Comparison of ENCODE assay signal across 1 cellular context in the genomic region with DNA sequence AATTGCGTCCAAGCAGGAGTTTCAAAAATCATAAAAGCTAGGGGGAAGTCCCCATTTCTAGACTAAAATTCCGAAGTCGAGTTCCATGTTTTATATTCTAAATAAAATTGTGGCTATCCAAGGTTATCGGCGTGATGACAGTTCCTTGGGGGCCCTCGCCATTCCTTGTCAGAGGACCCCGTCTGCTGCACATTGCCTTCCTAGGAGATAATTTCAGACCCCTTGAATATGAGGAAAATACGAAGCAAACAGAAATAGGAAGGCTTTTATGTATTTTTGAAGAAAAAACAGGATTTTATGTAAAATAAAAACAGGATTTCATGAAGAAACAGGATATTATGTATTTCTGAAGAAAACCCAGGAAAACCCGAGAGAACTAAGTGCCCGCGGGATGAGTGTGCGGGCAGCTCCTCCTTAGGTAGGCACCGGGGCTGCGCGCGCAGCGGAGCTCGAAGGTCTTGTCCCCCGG.
TF ChIP-seq lines count a peak whose summit lies in the region.

No MANE protein-coding gene starts in this region.

TF ChIP-seq in HepG2, 621 proteins besides CTCF, POLR2A, EP300 and RAD21 (continues in another document):
- no peak for TF ChIP-seq ZNF230 (CRISPR knock-in tag; IDR thresholded peaks at IDR 0.05)
- TF ChIP-seq ETV5 (CRISPR knock-in tag; IDR thresholded peaks at IDR 0.05; ENCODE audit: borderline replicate concordance), result no peak
- TF ChIP-seq, protein P1, sequence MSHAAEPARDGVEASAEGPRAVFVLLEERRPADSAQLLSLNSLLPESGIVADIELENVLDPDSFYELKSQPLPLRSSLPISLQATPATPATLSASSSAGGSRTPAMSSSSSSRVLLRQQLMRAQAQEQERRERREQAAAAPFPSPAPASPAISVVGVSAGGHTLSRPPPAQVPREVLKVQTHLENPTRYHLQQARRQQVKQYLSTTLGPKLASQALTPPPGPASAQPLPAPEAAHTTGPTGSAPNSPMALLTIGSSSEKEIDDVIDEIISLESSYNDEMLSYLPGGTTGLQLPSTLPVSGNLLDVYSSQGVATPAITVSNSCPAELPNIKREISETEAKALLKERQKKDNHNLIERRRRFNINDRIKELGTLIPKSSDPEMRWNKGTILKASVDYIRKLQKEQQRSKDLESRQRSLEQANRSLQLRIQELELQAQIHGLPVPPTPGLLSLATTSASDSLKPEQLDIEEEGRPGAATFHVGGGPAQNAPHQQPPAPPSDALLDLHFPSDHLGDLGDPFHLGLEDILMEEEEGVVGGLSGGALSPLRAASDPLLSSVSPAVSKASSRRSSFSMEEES (CRISPR knock-in tag; IDR thresholded peaks at IDR 0.05), result no peak
- TF ChIP-seq ZNF891 (CRISPR knock-in tag; IDR thresholded peaks at IDR 0.05), result no peak
- TF ChIP-seq NFYB (CRISPR knock-in tag; IDR thresholded peaks at IDR 0.05), result no peak; the same call in 1 of the 2 replicates
- peak; percentile 99 for TF ChIP-seq ZNF7 (CRISPR knock-in tag; IDR thresholded peaks at IDR 0.05)
- TF ChIP-seq JARID2 (CRISPR knock-in tag; IDR thresholded peaks at IDR 0.05; ENCODE audit: insufficient replicate concordance), result no peak
- no peak for TF ChIP-seq SKI (IDR thresholded peaks at IDR 0.05; ENCODE audit: partially characterized antibody)
- no peak for TF ChIP-seq ZNF484 (CRISPR knock-in tag; IDR thresholded peaks at IDR 0.05; ENCODE audit: borderline replicate concordance, low read depth)
- TF ChIP-seq SOX5 (CRISPR knock-in tag; IDR thresholded peaks at IDR 0.05; ENCODE audit: borderline replicate concordance), result no peak
- TF ChIP-seq ZNF761 (CRISPR knock-in tag; conservative IDR thresholded peaks at IDR 0.05), result no peak
- peak; percentile 64; the same call in 1 of the 2 replicates for TF ChIP-seq KDM5A (IDR thresholded peaks at IDR 0.05; ENCODE audit: borderline replicate concordance, low read length)
- 0 out of 2 replicates have a peak, but pooled peaks have one; percentile 45 for TF ChIP-seq MAZ (IDR thresholded peaks at IDR 0.05; ENCODE audit: borderline replicate concordance, low read depth, low read length)
- TF ChIP-seq MAZ (CRISPR knock-in tag; IDR thresholded peaks at IDR 0.05; ENCODE audit: low read depth), result no peak
- TF ChIP-seq ZNF138 (CRISPR knock-in tag; IDR thresholded peaks at IDR 0.05; ENCODE audit: low read depth), result no peak
- TF ChIP-seq ZFP36 (IDR thresholded peaks at IDR 0.05; ENCODE audit: borderline replicate concordance, low read depth, low read length, partially characterized antibody), result peak; percentile 34
- no peak for TF ChIP-seq PAX8 (CRISPR knock-in tag; IDR thresholded peaks at IDR 0.05; ENCODE audit: borderline replicate concordance)
- TF ChIP-seq ZNF557 (CRISPR knock-in tag; IDR thresholded peaks at IDR 0.05), result no peak
- TF ChIP-seq CBX1 (IDR thresholded peaks at IDR 0.05; ENCODE audit: low read depth), result no peak
- TF ChIP-seq ZNF205 (CRISPR knock-in tag; IDR thresholded peaks at IDR 0.05), result no peak
- peak; percentile 75; the same call in 1 of the 2 replicates for TF ChIP-seq ZNF317 (CRISPR knock-in tag; IDR thresholded peaks at IDR 0.05)
- no peak for TF ChIP-seq SMARCE1 (IDR thresholded peaks at IDR 0.05; ENCODE audit: borderline replicate concordance)
- no peak for TF ChIP-seq SRSF4 (IDR thresholded peaks at IDR 0.05; ENCODE audit: low read depth, low read length, poor library complexity, severe bottlenecking)
- TF ChIP-seq, protein P2, sequence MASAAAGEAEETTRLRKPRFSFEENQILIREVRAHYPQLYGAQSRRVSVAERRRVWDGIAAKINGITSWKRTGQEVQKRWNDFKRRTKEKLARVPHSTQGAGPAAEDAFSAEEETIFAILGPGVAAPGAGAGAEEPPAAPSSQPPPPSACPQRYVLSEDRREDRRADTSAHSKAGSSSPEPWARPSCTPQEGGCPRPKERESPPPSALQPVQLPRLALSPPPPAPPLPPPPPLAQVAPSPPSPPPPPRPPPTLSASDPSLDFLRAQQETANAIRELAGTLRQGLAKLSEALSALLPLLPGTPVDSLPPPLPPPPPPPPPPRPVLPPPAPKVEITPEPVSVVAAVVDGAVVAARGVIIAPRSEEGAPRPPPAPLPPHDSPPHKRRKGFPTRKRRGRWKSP (CRISPR knock-in tag; IDR thresholded peaks at IDR 0.05), result no peak
- TF ChIP-seq BORCS8-MEF2B (CRISPR knock-in tag; IDR thresholded peaks at IDR 0.05), result no peak
- 0 out of 2 replicates have a peak, but pooled peaks have one; percentile 21 for TF ChIP-seq GATA4 (IDR thresholded peaks at IDR 0.05; ENCODE audit: borderline replicate concordance, low read depth)
- 0 out of 2 replicates have a peak, but pooled peaks have one; percentile 62 for TF ChIP-seq SNAI1 (CRISPR knock-in tag; IDR thresholded peaks at IDR 0.05; ENCODE audit: borderline replicate concordance)
- TF ChIP-seq ADNP (CRISPR knock-in tag; IDR thresholded peaks at IDR 0.05), result no peak
- no peak for TF ChIP-seq ZNF782 (CRISPR knock-in tag; IDR thresholded peaks at IDR 0.05; ENCODE audit: borderline replicate concordance)
- TF ChIP-seq, protein P3, sequence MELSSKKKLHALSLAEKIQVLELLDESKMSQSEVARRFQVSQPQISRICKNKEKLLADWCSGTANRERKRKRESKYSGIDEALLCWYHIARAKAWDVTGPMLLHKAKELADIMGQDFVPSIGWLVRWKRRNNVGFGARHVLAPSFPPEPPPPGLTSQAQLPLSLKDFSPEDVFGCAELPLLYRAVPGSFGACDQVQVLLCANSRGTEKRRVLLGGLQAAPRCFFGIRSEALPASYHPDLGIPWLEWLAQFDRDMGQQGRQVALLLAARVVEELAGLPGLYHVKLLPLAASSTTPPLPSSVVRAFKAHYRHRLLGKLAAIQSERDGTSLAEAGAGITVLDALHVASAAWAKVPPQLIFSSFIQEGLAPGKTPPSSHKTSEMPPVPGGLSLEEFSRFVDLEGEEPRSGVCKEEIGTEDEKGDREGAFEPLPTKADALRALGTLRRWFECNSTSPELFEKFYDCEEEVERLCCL (CRISPR knock-in tag; IDR thresholded peaks at IDR 0.05; ENCODE audit: borderline replicate concordance), result 0 out of 2 replicates have a peak, but pooled peaks have one; percentile 41
- TF ChIP-seq GABPA (IDR thresholded peaks at IDR 0.05; ENCODE audit: low read depth, low read length), result no peak
- TF ChIP-seq GABPA (CRISPR knock-in tag; IDR thresholded peaks at IDR 0.05; ENCODE audit: low read depth), result no peak
- TF ChIP-seq, protein P4, sequence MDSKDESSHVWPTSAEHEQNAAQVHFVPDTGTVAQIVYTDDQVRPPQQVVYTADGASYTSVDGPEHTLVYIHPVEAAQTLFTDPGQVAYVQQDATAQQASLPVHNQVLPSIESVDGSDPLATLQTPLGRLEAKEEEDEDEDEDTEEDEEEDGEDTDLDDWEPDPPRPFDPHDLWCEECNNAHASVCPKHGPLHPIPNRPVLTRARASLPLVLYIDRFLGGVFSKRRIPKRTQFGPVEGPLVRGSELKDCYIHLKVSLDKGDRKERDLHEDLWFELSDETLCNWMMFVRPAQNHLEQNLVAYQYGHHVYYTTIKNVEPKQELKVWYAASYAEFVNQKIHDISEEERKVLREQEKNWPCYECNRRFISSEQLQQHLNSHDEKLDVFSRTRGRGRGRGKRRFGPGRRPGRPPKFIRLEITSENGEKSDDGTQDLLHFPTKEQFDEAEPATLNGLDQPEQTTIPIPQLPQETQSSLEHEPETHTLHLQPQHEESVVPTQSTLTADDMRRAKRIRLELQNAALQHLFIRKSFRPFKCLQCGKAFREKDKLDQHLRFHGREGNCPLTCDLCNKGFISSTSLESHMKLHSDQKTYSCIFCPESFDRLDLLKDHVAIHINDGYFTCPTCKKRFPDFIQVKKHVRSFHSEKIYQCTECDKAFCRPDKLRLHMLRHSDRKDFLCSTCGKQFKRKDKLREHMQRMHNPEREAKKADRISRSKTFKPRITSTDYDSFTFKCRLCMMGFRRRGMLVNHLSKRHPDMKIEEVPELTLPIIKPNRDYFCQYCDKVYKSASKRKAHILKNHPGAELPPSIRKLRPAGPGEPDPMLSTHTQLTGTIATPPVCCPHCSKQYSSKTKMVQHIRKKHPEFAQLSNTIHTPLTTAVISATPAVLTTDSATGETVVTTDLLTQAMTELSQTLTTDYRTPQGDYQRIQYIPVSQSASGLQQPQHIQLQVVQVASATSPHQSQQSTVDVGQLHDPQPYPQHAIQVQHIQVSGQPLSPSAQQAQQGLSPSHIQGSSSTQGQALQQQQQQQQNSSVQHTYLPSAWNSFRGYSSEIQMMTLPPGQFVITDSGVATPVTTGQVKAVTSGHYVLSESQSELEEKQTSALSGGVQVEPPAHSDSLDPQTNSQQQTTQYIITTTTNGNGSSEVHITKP (CRISPR knock-in tag; IDR thresholded peaks at IDR 0.05; ENCODE audit: low read depth), result peak; percentile 21; the same call in 1 of the 2 replicates
- TF ChIP-seq DNMT3B (CRISPR knock-in tag; conservative IDR thresholded peaks at IDR 0.05), result 0 out of 2 replicates have a peak, but pooled peaks have one; percentile 27
- TF ChIP-seq RBM22 (optimal IDR thresholded peaks at IDR 0.05; ENCODE audit: low read length), result no peak
- no peak for TF ChIP-seq ZNF143 (CRISPR knock-in tag; IDR thresholded peaks at IDR 0.05)
- TF ChIP-seq KAT2B (IDR thresholded peaks at IDR 0.05; ENCODE audit: borderline replicate concordance, low read depth, low read length), result no peak
- no peak for TF ChIP-seq PHF5A (CRISPR knock-in tag; IDR thresholded peaks at IDR 0.05; ENCODE audit: low read depth, unreplicated experiment)
- TF ChIP-seq, protein P5, sequence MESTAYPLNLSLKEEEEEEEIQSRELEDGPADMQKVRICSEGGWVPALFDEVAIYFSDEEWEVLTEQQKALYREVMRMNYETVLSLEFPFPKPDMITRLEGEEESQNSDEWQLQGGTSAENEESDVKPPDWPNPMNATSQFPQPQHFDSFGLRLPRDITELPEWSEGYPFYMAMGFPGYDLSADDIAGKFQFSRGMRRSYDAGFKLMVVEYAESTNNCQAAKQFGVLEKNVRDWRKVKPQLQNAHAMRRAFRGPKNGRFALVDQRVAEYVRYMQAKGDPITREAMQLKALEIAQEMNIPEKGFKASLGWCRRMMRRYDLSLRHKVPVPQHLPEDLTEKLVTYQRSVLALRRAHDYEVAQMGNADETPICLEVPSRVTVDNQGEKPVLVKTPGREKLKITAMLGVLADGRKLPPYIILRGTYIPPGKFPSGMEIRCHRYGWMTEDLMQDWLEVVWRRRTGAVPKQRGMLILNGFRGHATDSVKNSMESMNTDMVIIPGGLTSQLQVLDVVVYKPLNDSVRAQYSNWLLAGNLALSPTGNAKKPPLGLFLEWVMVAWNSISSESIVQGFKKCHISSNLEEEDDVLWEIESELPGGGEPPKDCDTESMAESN (CRISPR knock-in tag; conservative IDR thresholded peaks at IDR 0.05), result no peak
- TF ChIP-seq, protein P6, sequence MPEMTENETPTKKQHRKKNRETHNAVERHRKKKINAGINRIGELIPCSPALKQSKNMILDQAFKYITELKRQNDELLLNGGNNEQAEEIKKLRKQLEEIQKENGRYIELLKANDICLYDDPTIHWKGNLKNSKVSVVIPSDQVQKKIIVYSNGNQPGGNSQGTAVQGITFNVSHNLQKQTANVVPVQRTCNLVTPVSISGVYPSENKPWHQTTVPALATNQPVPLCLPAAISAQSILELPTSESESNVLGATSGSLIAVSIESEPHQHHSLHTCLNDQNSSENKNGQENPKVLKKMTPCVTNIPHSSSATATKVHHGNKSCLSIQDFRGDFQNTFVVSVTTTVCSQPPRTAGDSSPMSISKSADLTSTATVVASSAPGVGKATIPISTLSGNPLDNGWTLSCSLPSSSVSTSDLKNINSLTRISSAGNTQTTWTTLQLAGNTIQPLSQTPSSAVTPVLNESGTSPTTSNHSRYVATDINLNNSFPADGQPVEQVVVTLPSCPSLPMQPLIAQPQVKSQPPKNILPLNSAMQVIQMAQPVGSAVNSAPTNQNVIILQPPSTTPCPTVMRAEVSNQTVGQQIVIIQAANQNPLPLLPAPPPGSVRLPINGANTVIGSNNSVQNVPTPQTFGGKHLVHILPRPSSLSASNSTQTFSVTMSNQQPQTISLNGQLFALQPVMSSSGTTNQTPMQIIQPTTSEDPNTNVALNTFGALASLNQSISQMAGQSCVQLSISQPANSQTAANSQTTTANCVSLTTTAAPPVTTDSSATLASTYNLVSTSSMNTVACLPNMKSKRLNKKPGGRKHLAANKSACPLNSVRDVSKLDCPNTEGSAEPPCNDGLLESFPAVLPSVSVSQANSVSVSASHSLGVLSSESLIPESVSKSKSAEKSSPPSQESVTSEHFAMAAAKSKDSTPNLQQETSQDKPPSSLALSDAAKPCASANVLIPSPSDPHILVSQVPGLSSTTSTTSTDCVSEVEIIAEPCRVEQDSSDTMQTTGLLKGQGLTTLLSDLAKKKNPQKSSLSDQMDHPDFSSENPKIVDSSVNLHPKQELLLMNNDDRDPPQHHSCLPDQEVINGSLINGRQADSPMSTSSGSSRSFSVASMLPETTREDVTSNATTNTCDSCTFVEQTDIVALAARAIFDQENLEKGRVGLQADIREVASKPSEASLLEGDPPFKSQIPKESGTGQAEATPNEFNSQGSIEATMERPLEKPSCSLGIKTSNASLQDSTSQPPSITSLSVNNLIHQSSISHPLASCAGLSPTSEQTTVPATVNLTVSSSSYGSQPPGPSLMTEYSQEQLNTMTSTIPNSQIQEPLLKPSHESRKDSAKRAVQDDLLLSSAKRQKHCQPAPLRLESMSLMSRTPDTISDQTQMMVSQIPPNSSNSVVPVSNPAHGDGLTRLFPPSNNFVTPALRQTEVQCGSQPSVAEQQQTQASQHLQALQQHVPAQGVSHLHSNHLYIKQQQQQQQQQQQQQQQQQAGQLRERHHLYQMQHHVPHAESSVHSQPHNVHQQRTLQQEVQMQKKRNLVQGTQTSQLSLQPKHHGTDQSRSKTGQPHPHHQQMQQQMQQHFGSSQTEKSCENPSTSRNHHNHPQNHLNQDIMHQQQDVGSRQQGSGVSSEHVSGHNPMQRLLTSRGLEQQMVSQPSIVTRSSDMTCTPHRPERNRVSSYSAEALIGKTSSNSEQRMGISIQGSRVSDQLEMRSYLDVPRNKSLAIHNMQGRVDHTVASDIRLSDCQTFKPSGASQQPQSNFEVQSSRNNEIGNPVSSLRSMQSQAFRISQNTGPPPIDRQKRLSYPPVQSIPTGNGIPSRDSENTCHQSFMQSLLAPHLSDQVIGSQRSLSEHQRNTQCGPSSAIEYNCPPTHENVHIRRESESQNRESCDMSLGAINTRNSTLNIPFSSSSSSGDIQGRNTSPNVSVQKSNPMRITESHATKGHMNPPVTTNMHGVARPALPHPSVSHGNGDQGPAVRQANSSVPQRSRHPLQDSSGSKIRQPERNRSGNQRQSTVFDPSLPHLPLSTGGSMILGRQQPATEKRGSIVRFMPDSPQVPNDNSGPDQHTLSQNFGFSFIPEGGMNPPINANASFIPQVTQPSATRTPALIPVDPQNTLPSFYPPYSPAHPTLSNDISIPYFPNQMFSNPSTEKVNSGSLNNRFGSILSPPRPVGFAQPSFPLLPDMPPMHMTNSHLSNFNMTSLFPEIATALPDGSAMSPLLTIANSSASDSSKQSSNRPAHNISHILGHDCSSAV (CRISPR knock-in tag; IDR thresholded peaks at IDR 0.05; ENCODE audit: borderline replicate concordance), result 0 out of 2 replicates have a peak, but pooled peaks have one; percentile 14
- TF ChIP-seq HDAC2 (CRISPR knock-in tag; IDR thresholded peaks at IDR 0.05), result no peak
- TF ChIP-seq CHD2 (IDR thresholded peaks at IDR 0.05; ENCODE audit: low read depth, low read length), result peak; percentile 38; the same call in 1 of the 2 replicates
- TF ChIP-seq, protein P7, sequence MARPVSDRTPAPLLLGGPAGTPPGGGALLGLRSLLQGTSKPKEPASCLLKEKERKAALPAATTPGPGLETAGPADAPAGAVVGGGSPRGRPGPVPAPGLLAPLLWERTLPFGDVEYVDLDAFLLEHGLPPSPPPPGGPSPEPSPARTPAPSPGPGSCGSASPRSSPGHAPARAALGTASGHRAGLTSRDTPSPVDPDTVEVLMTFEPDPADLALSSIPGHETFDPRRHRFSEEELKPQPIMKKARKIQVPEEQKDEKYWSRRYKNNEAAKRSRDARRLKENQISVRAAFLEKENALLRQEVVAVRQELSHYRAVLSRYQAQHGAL (CRISPR knock-in tag; IDR thresholded peaks at IDR 0.05; ENCODE audit: not compliant biosample characterization), result no peak
- TF ChIP-seq KDM2A (CRISPR knock-in tag; IDR thresholded peaks at IDR 0.05; ENCODE audit: borderline replicate concordance, low read depth), result peak; percentile 29; the same call in 1 of the 2 replicates
